34 cellular contexts compared by ENCODE assay signal in genomic region chr2:180046202-180046601, GRCh38.
"Had no signal": no experiment of that assay in that cellular context is flagged by ENCODE, and none has a peak within 500 bp of the region (broad histone marks: within the 10 kb centered on the region; RNA-seq: fewer than 3 reads in every experiment).

No MANE protein-coding gene starts in this region.

- H3K4me3 Mint-ChIP-seq: activated B cell treated with CpG ODN at 0.5 μM for 24 hours; activated CD4-positive, alpha-beta memory T cell treated with anti-CD3 and anti-CD28 coated beads for 36 hours; activated CD4-positive, alpha-beta T cell treated with anti-CD3 and anti-CD28 coated beads, Interleukin-2, amount 10 ng/mL, durations not matched to agents 24 days and 14 days; activated CD8-positive, alpha-beta T cell treated with anti-CD3 and anti-CD28 coated beads for 36 hours; activated naive CD4-positive, alpha-beta T cell treated with anti-CD3 and anti-CD28 coated beads for 36 hours; activated naive CD8-positive, alpha-beta T cell treated with anti-CD3 and anti-CD28 coated beads for 36 hours; activated T-cell treated with anti-CD3 and anti-CD28 coated beads, Interleukin-2, amount 50 U/mL, for 4 hours; activated T-cell treated with anti-CD3 and anti-CD28 coated beads, Interleukin-2, amount 50 U/mL, for 72 hours; activated T-helper 1 cell treated with anti-CD3 and anti-CD28 coated beads, Interleukin-12 subunit alpha, Interleukin-12 subunit beta, Interleukin-2, Interleukin-4 antibody, amounts not matched to agents 30 ng/mL and 10 ng/mL and 1 ng/mL, durations not matched to agents 14 hours and 24 hours and 36 hours; activated T-helper 17 cell treated with anti-CD3 and anti-CD28 coated beads, Interleukin-2, amount 50 U/mL, for 72 hours; T-helper 1 cell treated with Interleukin-12 subunit alpha and Interleukin-12 subunit beta and Interleukin-4 antibody, amounts not matched to agents 30 μg/mL and 1 μg/mL, for 36 hours; T-helper 2 cell treated with Interferon-gamma antibody and Interleukin-4, amounts not matched to agents 5 μg/mL and 100 μg/mL, for 36 hours had no signal

- H3K36me3 ChIP-seq: adrenal gland, brain microvascular endothelial cell, breast epithelium had no signal

- H3K4me3 ChIP-seq: adrenal gland, body of pancreas, breast epithelium had no signal

- H3K27me3 ChIP-seq: adrenal gland, body of pancreas, brain microvascular endothelial cell, breast epithelium had no signal

- H3K27ac Mint-ChIP-seq: activated B cell treated with CpG ODN at 0.5 μM for 24 hours; activated CD4-positive, alpha-beta memory T cell treated with anti-CD3 and anti-CD28 coated beads for 36 hours; activated CD4-positive, alpha-beta T cell treated with anti-CD3 and anti-CD28 coated beads, Interleukin-2, amount 10 ng/mL, durations not matched to agents 24 days and 14 days; activated CD8-positive, alpha-beta T cell treated with anti-CD3 and anti-CD28 coated beads for 36 hours; activated naive CD4-positive, alpha-beta T cell treated with anti-CD3 and anti-CD28 coated beads for 36 hours; activated naive CD4-positive, alpha-beta T cell treated with anti-CD3 and anti-CD28 coated beads, Interleukin-2, amount 50 U/mL, for 72 hours; activated naive CD8-positive, alpha-beta T cell treated with anti-CD3 and anti-CD28 coated beads for 36 hours; activated T-cell treated with anti-CD3 and anti-CD28 coated beads, Interleukin-2, amount 50 U/mL, for 72 hours; activated T-helper 1 cell treated with anti-CD3 and anti-CD28 coated beads, Interleukin-12 subunit alpha, Interleukin-12 subunit beta, Interleukin-2, Interleukin-4 antibody, amounts not matched to agents 30 ng/mL and 10 ng/mL and 1 ng/mL, durations not matched to agents 14 hours and 24 hours and 36 hours; activated T-helper 17 cell treated with anti-CD3 and anti-CD28 coated beads, Interleukin-2, amount 50 U/mL, for 72 hours; T-helper 1 cell treated with Interleukin-12 subunit alpha and Interleukin-12 subunit beta and Interleukin-4 antibody, amounts not matched to agents 30 μg/mL and 1 μg/mL, for 36 hours; T-helper 2 cell treated with Interferon-gamma antibody and Interleukin-4, amounts not matched to agents 5 μg/mL and 100 μg/mL, for 36 hours had no signal

- H3K36me3 Mint-ChIP-seq: activated CD4-positive, alpha-beta memory T cell treated with anti-CD3 and anti-CD28 coated beads for 36 hours; activated naive CD4-positive, alpha-beta T cell treated with anti-CD3 and anti-CD28 coated beads, Interleukin-2, amount 50 U/mL, for 72 hours; activated naive CD8-positive, alpha-beta T cell treated with anti-CD3 and anti-CD28 coated beads for 36 hours had no signal

- H3K27ac ChIP-seq: adrenal gland, body of pancreas, brain microvascular endothelial cell, breast epithelium, VCaP had no signal

- DNase-seq: activated B cell treated with CpG ODN at 0.5 μM for 24 hours; activated CD4-positive, alpha-beta memory T cell treated with anti-CD3 and anti-CD28 coated beads for 36 hours; activated CD4-positive, alpha-beta T cell treated with anti-CD3 and anti-CD28 coated beads for 4 hours; activated CD4-positive, alpha-beta T cell treated with anti-CD3 and anti-CD28 coated beads, Interleukin-2, amount 10 ng/mL, durations not matched to agents 24 days and 14 days; activated CD4-positive, alpha-beta T cell treated with anti-CD3 and anti-CD28 coated beads, Interleukin-2, amount 50 U/mL, for 1 hour; activated CD4-positive, alpha-beta T cell treated with anti-CD3 and anti-CD28 coated beads, Interleukin-2, amount 50 U/mL, for 4 hours; activated CD4-positive, CD25-positive, alpha-beta regulatory T cell treated with anti-CD3 and anti-CD28 coated beads, Interleukin-2, amount 50 U/mL, for 72 hours; activated CD8-positive, alpha-beta memory T cell treated with anti-CD3 and anti-CD28 coated beads, Interleukin-2, amount 50 U/mL, for 4 hours; activated CD8-positive, alpha-beta T cell treated with anti-CD3 and anti-CD28 coated beads for 36 hours; activated effector memory CD4-positive, alpha-beta T cell treated with anti-CD3 and anti-CD28 coated beads, Interleukin-2, amount 50 U/mL, for 16 hours; activated gamma-delta T cell treated with Interleukin-2 at 50 U/mL for 16 hours; activated naive CD4-positive, alpha-beta T cell; activated naive CD4-positive, alpha-beta T cell treated with anti-CD3 and anti-CD28 coated beads for 36 hours; activated naive CD4-positive, alpha-beta T cell treated with anti-CD3 and anti-CD28 coated beads, Interleukin-2, amount 50 U/mL, for 16 hours; activated naive CD8-positive, alpha-beta T cell treated with anti-CD3 and anti-CD28 coated beads for 36 hours; activated T-cell treated with anti-CD3 and anti-CD28 coated beads for 4 hours; activated T-cell treated with anti-CD3 and anti-CD28 coated beads, Interleukin-2, amount 50 U/mL, for 1 hour; activated T-cell treated with anti-CD3 and anti-CD28 coated beads, Interleukin-2, amount 50 U/mL, for 4 hours; activated T-cell treated with anti-CD3 and anti-CD28 coated beads, Interleukin-2, amount 50 U/mL, for 72 hours; adrenal gland; amniotic stem cell; aorta; body of pancreas; central memory CD4-positive, alpha-beta T cell; T-helper 2 cell; T-helper 9 cell had no signal

- ATAC-seq: activated CD8-positive, alpha-beta T cell treated with anti-CD3 and anti-CD28 coated beads for 36 hours; activated naive CD4-positive, alpha-beta T cell treated with anti-CD3 and anti-CD28 coated beads, Interleukin-2, amount 50 U/mL, for 72 hours; activated T-cell treated with anti-CD3 and anti-CD28 coated beads, Interleukin-2, amount 50 U/mL, for 4 hours; activated T-cell treated with anti-CD3 and anti-CD28 coated beads, Interleukin-2, amount 50 U/mL, for 72 hours; activated T-helper 17 cell treated with anti-CD3 and anti-CD28 coated beads, Interleukin-2, amount 50 U/mL, for 72 hours; body of pancreas had no signal

- H3K9me3 ChIP-seq: adrenal gland, body of pancreas, breast epithelium had no signal

- H3K4me1 Mint-ChIP-seq: activated B cell treated with CpG ODN at 0.5 μM for 24 hours; activated CD4-positive, alpha-beta T cell treated with anti-CD3 and anti-CD28 coated beads, Interleukin-2, amount 10 ng/mL, durations not matched to agents 24 days and 14 days; activated naive CD8-positive, alpha-beta T cell treated with anti-CD3 and anti-CD28 coated beads for 36 hours; activated T-helper 17 cell treated with anti-CD3 and anti-CD28 coated beads, Interleukin-2, amount 50 U/mL, for 72 hours had no signal

- H3K4me1 ChIP-seq: adrenal gland, body of pancreas, breast epithelium had no signal

- H3K9me3 Mint-ChIP-seq: activated B cell treated with CpG ODN at 0.5 μM for 24 hours; activated CD4-positive, alpha-beta memory T cell treated with anti-CD3 and anti-CD28 coated beads for 36 hours; activated CD4-positive, alpha-beta T cell treated with anti-CD3 and anti-CD28 coated beads, Interleukin-2, amount 10 ng/mL, durations not matched to agents 24 days and 14 days; activated CD8-positive, alpha-beta T cell treated with anti-CD3 and anti-CD28 coated beads for 36 hours; activated naive CD4-positive, alpha-beta T cell treated with anti-CD3 and anti-CD28 coated beads for 36 hours; activated naive CD4-positive, alpha-beta T cell treated with anti-CD3 and anti-CD28 coated beads, Interleukin-2, amount 50 U/mL, for 72 hours; activated naive CD8-positive, alpha-beta T cell treated with anti-CD3 and anti-CD28 coated beads for 36 hours; activated T-cell treated with anti-CD3 and anti-CD28 coated beads, Interleukin-2, amount 50 U/mL, for 4 hours; activated T-cell treated with anti-CD3 and anti-CD28 coated beads, Interleukin-2, amount 50 U/mL, for 72 hours; activated T-helper 1 cell treated with anti-CD3 and anti-CD28 coated beads, Interleukin-12 subunit alpha, Interleukin-12 subunit beta, Interleukin-2, Interleukin-4 antibody, amounts not matched to agents 30 ng/mL and 10 ng/mL and 1 ng/mL, durations not matched to agents 14 hours and 24 hours and 36 hours; activated T-helper 17 cell treated with anti-CD3 and anti-CD28 coated beads, Interleukin-2, amount 50 U/mL, for 72 hours; T-helper 1 cell treated with Interleukin-12 subunit alpha and Interleukin-12 subunit beta and Interleukin-4 antibody, amounts not matched to agents 30 μg/mL and 1 μg/mL, for 36 hours; T-helper 2 cell treated with Interferon-gamma antibody and Interleukin-4, amounts not matched to agents 5 μg/mL and 100 μg/mL, for 36 hours had no signal
